ENCODE assay signal across 1 cellular context in the genomic region with DNA sequence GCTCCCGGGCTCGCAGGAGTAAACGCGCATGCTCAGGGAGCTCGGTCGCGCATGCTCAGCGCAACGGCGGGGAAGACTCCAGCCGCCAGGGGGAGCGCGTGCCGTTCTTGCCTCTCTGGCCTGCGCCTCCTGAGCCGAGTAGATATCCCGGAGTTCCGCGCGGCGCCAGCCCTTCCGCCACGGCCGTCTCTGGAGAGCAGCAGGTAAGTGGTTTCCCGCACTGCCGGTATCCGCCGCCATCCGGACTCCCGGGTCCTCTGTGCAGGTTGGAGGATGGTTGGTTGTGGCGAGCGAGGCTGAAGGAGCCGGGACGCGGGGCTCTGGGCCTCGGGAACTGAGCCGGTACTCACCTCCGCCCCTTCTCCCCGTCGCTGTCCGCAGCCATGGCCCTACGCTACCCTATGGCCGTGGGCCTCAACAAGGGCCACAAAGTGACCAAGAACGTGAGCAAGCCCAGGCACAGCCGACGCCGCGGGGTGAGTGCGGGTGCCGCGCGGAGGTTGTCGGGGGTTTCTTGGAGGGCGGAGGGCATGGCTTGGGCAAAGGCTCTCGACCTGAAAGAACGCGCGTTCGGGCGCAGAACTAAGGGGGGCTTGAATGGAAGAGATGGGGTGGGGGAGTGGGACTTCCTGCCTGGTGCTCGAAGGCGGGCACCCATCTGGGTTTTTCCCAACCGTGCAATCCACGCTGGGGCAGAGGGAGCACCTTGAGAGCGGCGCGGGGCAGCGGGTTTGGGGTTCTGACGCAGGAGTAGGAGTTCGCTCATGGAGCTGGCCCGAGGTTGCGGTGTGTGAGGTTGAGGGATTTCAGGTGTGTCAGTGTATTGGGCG.
TF ChIP-seq lines count a peak whose summit lies in the region.

A gene (plus strand): TSS at position 171 of the 830 bp plus-strand sequence. CDS start 213 bp downstream, at position 384.

TF ChIP-seq in HepG2, 621 proteins besides CTCF, POLR2A, EP300 and RAD21 (continued from another document and continues in another):
- TF ChIP-seq ZNF564 (CRISPR knock-in tag; IDR thresholded peaks at IDR 0.05) (peak; percentile 88; the same call in 1 of the 2 replicates), ZNF652 (CRISPR knock-in tag; IDR thresholded peaks at IDR 0.05; ENCODE audit: borderline replicate concordance, low read depth) (no peak), CEBPB (IDR thresholded peaks at IDR 0.05; ENCODE audit: borderline replicate concordance, low read depth, low read length) (no peak), ZNF577 (CRISPR knock-in tag; IDR thresholded peaks at IDR 0.05; ENCODE audit: borderline replicate concordance, low read depth) (no peak), NFYB (CRISPR knock-in tag; IDR thresholded peaks at IDR 0.05) (peak; percentile 10; the same call in 1 of the 2 replicates), ZFY (CRISPR knock-in tag; IDR thresholded peaks at IDR 0.05) (peak; percentile 95), ATRX (CRISPR knock-in tag; IDR thresholded peaks at IDR 0.05; ENCODE audit: borderline replicate concordance) (no peak), ZNF790 (CRISPR knock-in tag; IDR thresholded peaks at IDR 0.05; ENCODE audit: borderline replicate concordance) (peak; percentile 98; the same call in 1 of the 2 replicates), TP53 (CRISPR knock-in tag; conservative IDR thresholded peaks at IDR 0.05) (peak; percentile 79; the same call in 1 of the 2 replicates), NFRKB (IDR thresholded peaks at IDR 0.05) (no peak), ZFP37 (CRISPR knock-in tag; IDR thresholded peaks at IDR 0.05; ENCODE audit: borderline replicate concordance) (peak; percentile 69; the same call in 1 of the 2 replicates), ZNF292 (CRISPR knock-in tag; IDR thresholded peaks at IDR 0.05; ENCODE audit: borderline replicate concordance, low read depth) (no peak; the same call in 1 of the 2 replicates), XBP1 (CRISPR knock-in tag; IDR thresholded peaks at IDR 0.05) (peak; percentile 85; the same call in 1 of the 2 replicates), MATR3 (CRISPR knock-in tag; IDR thresholded peaks at IDR 0.05) (no peak), ZNF44 (CRISPR knock-in tag; IDR thresholded peaks at IDR 0.05) (peak; percentile 54), ATF7 (IDR thresholded peaks at IDR 0.05) (no peak), ATF7 (CRISPR knock-in tag; IDR thresholded peaks at IDR 0.05) (no peak), ZNF446 (CRISPR knock-in tag; IDR thresholded peaks at IDR 0.05) (peak; percentile 96), SALL2 (CRISPR knock-in tag; IDR thresholded peaks at IDR 0.05) (peak; percentile 86; the same call in 1 of the 2 replicates), ZNF674 (CRISPR knock-in tag; IDR thresholded peaks at IDR 0.05; ENCODE audit: low read depth) (peak; percentile 59; the same call in 1 of the 2 replicates), PPARG (CRISPR knock-in tag; conservative IDR thresholded peaks at IDR 0.05) (peak; percentile 41; the same call in 1 of the 2 replicates), ZNF569 (CRISPR knock-in tag; IDR thresholded peaks at IDR 0.05; ENCODE audit: borderline replicate concordance) (no peak), PHF5A (CRISPR knock-in tag; IDR thresholded peaks at IDR 0.05; ENCODE audit: low read depth, unreplicated experiment) (no peak), GATAD1 (CRISPR knock-in tag; IDR thresholded peaks at IDR 0.05) (peak; percentile 87), YEATS4 (CRISPR knock-in tag; IDR thresholded peaks at IDR 0.05; ENCODE audit: borderline replicate concordance) (peak; percentile 86)
- TF ChIP-seq, protein P1, sequence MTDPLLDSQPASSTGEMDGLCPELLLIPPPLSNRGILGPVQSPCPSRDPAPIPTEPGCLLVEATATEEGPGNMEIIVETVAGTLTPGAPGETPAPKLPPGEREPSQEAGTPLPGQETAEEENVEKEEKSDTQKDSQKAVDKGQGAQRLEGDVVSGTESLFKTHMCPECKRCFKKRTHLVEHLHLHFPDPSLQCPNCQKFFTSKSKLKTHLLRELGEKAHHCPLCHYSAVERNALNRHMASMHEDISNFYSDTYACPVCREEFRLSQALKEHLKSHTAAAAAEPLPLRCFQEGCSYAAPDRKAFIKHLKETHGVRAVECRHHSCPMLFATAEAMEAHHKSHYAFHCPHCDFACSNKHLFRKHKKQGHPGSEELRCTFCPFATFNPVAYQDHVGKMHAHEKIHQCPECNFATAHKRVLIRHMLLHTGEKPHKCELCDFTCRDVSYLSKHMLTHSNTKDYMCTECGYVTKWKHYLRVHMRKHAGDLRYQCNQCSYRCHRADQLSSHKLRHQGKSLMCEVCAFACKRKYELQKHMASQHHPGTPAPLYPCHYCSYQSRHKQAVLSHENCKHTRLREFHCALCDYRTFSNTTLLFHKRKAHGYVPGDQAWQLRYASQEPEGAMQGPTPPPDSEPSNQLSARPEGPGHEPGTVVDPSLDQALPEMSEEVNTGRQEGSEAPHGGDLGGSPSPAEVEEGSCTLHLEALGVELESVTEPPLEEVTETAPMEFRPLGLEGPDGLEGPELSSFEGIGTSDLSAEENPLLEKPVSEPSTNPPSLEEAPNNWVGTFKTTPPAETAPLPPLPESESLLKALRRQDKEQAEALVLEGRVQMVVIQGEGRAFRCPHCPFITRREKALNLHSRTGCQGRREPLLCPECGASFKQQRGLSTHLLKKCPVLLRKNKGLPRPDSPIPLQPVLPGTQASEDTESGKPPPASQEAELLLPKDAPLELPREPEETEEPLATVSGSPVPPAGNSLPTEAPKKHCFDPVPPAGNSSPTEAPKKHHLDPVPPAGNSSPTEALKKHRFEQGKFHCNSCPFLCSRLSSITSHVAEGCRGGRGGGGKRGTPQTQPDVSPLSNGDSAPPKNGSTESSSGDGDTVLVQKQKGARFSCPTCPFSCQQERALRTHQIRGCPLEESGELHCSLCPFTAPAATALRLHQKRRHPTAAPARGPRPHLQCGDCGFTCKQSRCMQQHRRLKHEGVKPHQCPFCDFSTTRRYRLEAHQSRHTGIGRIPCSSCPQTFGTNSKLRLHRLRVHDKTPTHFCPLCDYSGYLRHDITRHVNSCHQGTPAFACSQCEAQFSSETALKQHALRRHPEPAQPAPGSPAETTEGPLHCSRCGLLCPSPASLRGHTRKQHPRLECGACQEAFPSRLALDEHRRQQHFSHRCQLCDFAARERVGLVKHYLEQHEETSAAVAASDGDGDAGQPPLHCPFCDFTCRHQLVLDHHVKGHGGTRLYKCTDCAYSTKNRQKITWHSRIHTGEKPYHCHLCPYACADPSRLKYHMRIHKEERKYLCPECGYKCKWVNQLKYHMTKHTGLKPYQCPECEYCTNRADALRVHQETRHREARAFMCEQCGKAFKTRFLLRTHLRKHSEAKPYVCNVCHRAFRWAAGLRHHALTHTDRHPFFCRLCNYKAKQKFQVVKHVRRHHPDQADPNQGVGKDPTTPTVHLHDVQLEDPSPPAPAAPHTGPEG (CRISPR knock-in tag; IDR thresholded peaks at IDR 0.05): peak; percentile 77
- TF ChIP-seq, protein P2, sequence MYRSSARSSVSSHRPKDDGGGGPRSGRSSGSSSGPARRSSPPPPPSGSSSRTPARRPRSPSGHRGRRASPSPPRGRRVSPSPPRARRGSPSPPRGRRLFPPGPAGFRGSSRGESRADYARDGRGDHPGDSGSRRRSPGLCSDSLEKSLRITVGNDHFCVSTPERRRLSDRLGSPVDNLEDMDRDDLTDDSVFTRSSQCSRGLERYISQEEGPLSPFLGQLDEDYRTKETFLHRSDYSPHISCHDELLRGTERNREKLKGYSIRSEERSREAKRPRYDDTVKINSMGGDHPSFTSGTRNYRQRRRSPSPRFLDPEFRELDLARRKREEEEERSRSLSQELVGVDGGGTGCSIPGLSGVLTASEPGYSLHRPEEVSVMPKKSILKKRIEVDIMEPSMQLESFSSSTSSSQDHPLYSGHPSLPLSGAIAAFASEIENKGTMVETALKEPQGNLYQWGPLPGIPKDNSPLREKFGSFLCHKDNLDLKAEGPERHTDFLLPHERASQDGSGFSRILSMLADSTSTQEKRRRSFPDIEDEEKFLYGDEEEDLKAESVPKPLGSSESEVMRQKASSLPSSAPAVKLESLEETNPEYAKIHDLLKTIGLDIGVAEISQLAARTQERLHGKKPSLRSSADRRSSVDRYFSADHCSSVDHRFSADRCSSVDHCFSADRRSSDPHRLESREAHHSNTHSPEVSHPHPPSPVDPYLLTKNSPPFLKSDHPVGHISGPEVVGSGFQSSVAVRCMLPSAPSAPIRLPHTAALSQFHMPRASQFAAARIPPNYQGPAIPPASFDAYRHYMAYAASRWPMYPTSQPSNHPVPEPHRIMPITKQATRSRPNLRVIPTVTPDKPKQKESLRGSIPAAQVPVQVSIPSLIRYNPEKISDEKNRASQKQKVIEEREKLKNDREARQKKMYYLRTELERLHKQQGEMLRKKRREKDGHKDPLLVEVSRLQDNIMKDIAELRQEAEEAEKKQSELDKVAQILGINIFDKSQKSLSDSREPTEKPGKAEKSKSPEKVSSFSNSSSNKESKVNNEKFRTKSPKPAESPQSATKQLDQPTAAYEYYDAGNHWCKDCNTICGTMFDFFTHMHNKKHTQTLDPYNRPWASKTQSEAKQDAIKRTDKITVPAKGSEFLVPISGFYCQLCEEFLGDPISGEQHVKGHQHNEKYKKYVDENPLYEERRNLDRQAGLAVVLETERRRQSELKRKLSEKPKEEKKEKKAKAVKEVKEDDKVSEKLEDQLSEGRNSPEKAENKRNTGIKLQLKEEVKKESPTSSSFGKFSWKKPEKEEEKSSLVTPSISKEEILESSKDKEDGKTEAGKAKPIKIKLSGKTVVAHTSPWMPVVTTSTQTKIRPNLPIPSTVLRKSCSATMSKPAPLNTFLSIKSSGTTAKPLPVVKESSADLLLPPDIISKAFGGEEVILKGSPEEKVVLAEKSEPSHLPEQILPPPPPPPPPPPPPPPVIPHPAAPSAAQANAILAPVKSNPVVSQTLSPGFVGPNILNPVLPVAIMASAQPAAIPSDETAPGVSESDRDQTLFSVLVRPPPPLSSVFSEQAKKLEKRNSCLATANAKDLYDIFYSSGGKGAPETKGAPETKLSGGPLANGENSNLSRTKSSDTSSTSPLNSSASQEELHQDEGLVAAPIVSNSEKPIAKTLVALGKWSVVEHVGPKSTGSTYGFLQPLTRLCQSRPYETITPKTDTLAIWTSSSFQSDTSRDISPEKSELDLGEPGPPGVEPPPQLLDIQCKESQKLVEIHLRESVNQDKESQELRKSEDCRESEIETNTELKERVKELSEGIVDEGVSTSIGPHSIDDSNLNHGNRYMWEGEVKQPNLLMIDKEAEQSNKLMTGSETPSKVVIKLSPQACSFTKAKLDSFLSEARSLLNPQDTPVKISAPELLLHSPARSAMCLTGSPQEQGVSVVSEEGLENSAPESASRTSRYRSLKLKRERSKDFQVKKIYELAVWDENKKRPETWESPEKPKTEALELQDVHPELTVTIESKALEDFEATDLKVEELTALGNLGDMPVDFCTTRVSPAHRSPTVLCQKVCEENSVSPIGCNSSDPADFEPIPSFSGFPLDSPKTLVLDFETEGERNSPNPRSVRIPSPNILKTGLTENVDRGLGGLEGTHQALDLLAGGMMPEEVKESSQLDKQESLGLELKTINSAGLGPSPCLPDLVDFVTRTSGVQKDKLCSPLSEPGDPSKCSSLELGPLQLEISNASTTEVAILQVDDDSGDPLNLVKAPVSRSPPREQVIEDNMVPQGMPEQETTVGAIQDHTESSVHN (CRISPR knock-in tag; IDR thresholded peaks at IDR 0.05): no peak
- TF ChIP-seq, protein P3, sequence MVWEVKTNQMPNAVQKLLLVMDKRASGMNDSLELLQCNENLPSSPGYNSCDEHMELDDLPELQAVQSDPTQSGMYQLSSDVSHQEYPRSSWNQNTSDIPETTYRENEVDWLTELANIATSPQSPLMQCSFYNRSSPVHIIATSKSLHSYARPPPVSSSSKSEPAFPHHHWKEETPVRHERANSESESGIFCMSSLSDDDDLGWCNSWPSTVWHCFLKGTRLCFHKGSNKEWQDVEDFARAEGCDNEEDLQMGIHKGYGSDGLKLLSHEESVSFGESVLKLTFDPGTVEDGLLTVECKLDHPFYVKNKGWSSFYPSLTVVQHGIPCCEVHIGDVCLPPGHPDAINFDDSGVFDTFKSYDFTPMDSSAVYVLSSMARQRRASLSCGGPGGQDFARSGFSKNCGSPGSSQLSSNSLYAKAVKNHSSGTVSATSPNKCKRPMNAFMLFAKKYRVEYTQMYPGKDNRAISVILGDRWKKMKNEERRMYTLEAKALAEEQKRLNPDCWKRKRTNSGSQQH (CRISPR knock-in tag; IDR thresholded peaks at IDR 0.05; ENCODE audit: low read depth): peak; percentile 77; the same call in 1 of the 2 replicates
- TF ChIP-seq, protein P4, sequence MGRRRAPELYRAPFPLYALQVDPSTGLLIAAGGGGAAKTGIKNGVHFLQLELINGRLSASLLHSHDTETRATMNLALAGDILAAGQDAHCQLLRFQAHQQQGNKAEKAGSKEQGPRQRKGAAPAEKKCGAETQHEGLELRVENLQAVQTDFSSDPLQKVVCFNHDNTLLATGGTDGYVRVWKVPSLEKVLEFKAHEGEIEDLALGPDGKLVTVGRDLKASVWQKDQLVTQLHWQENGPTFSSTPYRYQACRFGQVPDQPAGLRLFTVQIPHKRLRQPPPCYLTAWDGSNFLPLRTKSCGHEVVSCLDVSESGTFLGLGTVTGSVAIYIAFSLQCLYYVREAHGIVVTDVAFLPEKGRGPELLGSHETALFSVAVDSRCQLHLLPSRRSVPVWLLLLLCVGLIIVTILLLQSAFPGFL (CRISPR knock-in tag; IDR thresholded peaks at IDR 0.05): no peak; the same call in 1 of the 2 replicates
- TF ChIP-seq, protein P5, sequence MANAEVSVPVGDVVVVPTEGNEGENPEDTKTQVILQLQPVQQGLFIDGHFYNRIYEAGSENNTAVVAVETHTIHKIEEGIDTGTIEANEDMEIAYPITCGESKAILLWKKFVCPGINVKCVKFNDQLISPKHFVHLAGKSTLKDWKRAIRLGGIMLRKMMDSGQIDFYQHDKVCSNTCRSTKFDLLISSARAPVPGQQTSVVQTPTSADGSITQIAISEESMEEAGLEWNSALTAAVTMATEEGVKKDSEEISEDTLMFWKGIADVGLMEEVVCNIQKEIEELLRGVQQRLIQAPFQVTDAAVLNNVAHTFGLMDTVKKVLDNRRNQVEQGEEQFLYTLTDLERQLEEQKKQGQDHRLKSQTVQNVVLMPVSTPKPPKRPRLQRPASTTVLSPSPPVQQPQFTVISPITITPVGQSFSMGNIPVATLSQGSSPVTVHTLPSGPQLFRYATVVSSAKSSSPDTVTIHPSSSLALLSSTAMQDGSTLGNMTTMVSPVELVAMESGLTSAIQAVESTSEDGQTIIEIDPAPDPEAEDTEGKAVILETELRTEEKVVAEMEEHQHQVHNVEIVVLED (CRISPR knock-in tag; IDR thresholded peaks at IDR 0.05; ENCODE audit: borderline replicate concordance): peak; percentile 65; the same call in 1 of the 2 replicates
- TF ChIP-seq, protein P6, sequence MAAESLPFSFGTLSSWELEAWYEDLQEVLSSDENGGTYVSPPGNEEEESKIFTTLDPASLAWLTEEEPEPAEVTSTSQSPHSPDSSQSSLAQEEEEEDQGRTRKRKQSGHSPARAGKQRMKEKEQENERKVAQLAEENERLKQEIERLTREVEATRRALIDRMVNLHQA (CRISPR knock-in tag; IDR thresholded peaks at IDR 0.05): peak; percentile 41; the same call in 1 of the 2 replicates
- TF ChIP-seq, protein P7, sequence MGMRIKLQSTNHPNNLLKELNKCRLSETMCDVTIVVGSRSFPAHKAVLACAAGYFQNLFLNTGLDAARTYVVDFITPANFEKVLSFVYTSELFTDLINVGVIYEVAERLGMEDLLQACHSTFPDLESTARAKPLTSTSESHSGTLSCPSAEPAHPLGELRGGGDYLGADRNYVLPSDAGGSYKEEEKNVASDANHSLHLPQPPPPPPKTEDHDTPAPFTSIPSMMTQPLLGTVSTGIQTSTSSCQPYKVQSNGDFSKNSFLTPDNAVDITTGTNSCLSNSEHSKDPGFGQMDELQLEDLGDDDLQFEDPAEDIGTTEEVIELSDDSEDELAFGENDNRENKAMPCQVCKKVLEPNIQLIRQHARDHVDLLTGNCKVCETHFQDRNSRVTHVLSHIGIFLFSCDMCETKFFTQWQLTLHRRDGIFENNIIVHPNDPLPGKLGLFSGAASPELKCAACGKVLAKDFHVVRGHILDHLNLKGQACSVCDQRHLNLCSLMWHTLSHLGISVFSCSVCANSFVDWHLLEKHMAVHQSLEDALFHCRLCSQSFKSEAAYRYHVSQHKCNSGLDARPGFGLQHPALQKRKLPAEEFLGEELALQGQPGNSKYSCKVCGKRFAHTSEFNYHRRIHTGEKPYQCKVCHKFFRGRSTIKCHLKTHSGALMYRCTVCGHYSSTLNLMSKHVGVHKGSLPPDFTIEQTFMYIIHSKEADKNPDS (CRISPR knock-in tag; IDR thresholded peaks at IDR 0.05): no peak
